1 cellular context compared by ENCODE assay signal in the genomic region with DNA sequence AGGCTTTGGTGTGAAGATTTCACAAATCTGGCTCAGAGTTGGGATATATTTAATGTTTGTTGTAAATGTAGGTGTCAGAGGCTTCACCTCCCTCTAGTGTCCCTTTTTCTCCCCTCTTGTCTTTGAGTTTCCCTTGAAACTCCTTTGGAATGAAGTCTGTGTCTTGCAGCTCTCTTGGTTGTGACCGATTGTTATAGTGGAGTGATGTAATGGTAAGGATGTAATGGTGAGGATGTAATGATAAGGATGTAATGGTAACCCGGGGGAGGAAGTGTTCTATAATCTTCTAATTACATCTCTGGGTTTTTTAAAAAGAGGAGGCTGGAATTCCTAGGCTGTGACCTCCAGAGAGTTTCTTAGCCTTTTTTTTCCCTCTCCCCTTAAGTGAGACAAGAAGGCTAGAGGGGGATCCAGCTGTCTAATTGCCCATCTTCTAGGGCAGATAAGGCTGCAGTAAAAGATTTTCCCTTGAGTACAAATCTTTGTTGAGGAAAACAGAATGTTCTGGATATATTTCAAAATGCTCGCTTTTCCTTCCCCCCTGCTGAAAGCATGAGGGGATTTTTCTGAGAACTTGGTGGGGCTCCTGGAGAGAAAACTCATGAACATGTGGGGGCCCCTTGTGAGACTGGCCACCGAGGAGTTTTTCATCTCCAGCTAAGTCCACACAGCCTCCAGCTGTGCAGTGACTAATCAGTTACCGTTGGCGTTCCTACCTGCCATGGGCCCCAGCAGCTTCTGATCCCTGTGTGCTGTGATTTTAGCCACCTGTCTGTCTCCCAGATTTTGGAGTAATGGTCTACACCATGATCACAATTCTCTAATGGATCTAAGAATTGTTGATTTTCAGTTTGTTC.
TF ChIP-seq lines count a peak whose summit lies in the region.

No MANE protein-coding gene starts in this region.

TF ChIP-seq in HEK293, 187 proteins besides CTCF, POLR2A, EP300 and RAD21 (continued from another document):
- TF ChIP-seq, protein P1, sequence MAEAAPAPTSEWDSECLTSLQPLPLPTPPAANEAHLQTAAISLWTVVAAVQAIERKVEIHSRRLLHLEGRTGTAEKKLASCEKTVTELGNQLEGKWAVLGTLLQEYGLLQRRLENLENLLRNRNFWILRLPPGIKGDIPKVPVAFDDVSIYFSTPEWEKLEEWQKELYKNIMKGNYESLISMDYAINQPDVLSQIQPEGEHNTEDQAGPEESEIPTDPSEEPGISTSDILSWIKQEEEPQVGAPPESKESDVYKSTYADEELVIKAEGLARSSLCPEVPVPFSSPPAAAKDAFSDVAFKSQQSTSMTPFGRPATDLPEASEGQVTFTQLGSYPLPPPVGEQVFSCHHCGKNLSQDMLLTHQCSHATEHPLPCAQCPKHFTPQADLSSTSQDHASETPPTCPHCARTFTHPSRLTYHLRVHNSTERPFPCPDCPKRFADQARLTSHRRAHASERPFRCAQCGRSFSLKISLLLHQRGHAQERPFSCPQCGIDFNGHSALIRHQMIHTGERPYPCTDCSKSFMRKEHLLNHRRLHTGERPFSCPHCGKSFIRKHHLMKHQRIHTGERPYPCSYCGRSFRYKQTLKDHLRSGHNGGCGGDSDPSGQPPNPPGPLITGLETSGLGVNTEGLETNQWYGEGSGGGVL (tag by site-specific recombination; IDR thresholded peaks at IDR 0.05) = 0 out of 2 replicates have a peak, but pooled peaks have one; percentile 27
- TF ChIP-seq ZIC2 (tag by site-specific recombination; IDR thresholded peaks at IDR 0.05) = peak; percentile 92
